ENCODE assay signal across 7 cellular contexts in the genomic region with DNA sequence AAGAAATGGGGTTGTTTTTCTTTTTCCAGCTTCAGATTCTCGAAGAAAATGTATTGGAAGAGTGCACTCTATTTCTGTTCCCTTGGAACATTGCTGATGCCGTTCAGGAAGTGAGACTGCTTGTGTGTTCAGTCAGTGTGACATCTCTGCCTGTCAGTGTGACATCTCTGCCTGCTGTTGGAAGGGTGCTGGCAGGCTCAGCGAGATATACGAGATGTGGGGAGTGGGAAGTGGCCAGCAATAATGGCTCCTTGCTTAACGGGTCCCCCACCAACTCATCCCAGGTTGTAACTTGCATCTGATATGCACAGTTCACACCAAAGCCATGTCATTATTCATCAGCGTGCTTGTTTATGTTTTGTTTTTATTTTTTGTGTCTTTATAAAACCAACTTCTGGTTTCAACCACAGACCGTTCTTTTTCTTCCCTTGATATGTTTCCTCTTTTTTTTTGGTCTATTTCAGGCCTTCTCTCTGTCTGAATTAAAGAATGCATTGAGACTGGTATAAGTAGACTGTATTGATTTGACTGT.
DNase-seq lines count a peak whose midpoint lies in the region; ATAC-seq and TF ChIP-seq lines count a peak whose summit lies in the region.

No MANE protein-coding gene starts in this region.

- no peak overlapping the region for H3K4me2 ChIP-seq in PC-9

- H4K20me1 ChIP-seq in PC-9 (ENCODE audit: insufficient read depth): no peaks in the 10 kb centered on the region

- no peaks in the 10 kb centered on the region for H3K9me2 ChIP-seq in PC-9 (ENCODE audit: insufficient read depth)

- peak; percentile 33 for ATAC-seq in GM18907 (IDR thresholded peaks at IDR 0.05; ENCODE audit: unreplicated experiment)
- ATAC-seq in HG02678 (IDR thresholded peaks at IDR 0.05; ENCODE audit: unreplicated experiment): peak; percentile 36

- H3K79me2 ChIP-seq in PC-9 (ENCODE audit: low read depth): no peaks in the 10 kb centered on the region

- no peak overlapping the region for H3K9ac ChIP-seq in skeletal muscle tissue (ENCODE audit: low read depth in 1 of 3, low read length in 3 of 3)

- H3K4me1 ChIP-seq in skeletal muscle tissue (ENCODE audit: control insufficient read depth in 3 of 3, insufficient read depth in 3 of 3, low read length in 3 of 3) (peaks cover 51 to 80% (median 60%) of the 10 kb centered on the region in 3 donors), PC-9 (replicated peaks; ENCODE audit: insufficient read depth) (no peaks in the 10 kb centered on the region)

- H2AFZ ChIP-seq in PC-9: no peak overlapping the region

- H3K4me3 Mint-ChIP-seq in T-helper 1 cell treated with Interleukin-12 subunit alpha and Interleukin-12 subunit beta and Interleukin-4 antibody, amounts not matched to agents 30 μg/mL and 1 μg/mL, for 36 hours: peak overlapping the region; percentile 49

- H3K4me3 ChIP-seq in skeletal muscle tissue (ENCODE audit: low read length in 3 of 3): peak overlapping the region in 1 of 3 donors; percentile 28
- H3K4me3 ChIP-seq in PC-9: no peak overlapping the region

- peaks cover 12% of the 10 kb centered on the region for H3K36me3 Mint-ChIP-seq in T-helper 1 cell treated with Interleukin-12 subunit alpha and Interleukin-12 subunit beta and Interleukin-4 antibody, amounts not matched to agents 30 μg/mL and 1 μg/mL, for 36 hours (ENCODE audit: low read depth)

- POLR2A ChIA-PET in PC-9 (lab: Charles Lee; ENCODE audit: unreplicated experiment): no interaction called here

- DNase-seq in mucosa of gallbladder (ENCODE audit: low spot score) (no peak), PC-9 (no peak), NCI-H2196 treated with DMSO at 0.1 percent for 48 hours (lab: John Stamatoyannopoulos, UW; ENCODE audit: unreplicated experiment) (no peak)

- no TSS peak for BruUV-seq in PC-9 (replicated peaks; lab: Mats Ljungman, UMichigan)

- H3K27ac ChIP-seq in skeletal muscle tissue (ENCODE audit: low read depth, low read length) (peak overlapping the region; percentile 50), PC-9 (no peak overlapping the region)

- no peaks in the 10 kb centered on the region for H3F3A ChIP-seq in PC-9 (ENCODE audit: insufficient read depth, low read depth)

- intact Hi-C loops in PC-9 (cut with micrococcal nuclease; ENCODE audit: unreplicated experiment): no loop called here

- H3K4me1 Mint-ChIP-seq in T-helper 1 cell treated with Interleukin-12 subunit alpha and Interleukin-12 subunit beta and Interleukin-4 antibody, amounts not matched to agents 30 μg/mL and 1 μg/mL, for 36 hours (ENCODE audit: low read depth): peaks cover 65% of the 10 kb centered on the region

- no peak for TF ChIP-seq CTCF in PC-9 (conservative IDR thresholded peaks at IDR 0.05)

- H3K9me3 ChIP-seq in skeletal muscle tissue (ENCODE audit: control insufficient read depth in 3 of 3, low read length in 3 of 3): no peaks in the 10 kb centered on the region
- no peaks in the 10 kb centered on the region for H3K9me3 ChIP-seq in PC-9 (ENCODE audit: insufficient read depth, low read depth)

- H3K36me3 ChIP-seq in skeletal muscle tissue (ENCODE audit: control insufficient read depth in 3 of 3, insufficient read depth in 3 of 3, low read length in 3 of 3) (no peaks in the 10 kb centered on the region), PC-9 (ENCODE audit: low read depth) (no peaks in the 10 kb centered on the region)

- CTCF ChIA-PET in PC-9 (lab: Charles Lee): no interaction called here

- H3K27ac Mint-ChIP-seq in T-helper 1 cell treated with Interleukin-12 subunit alpha and Interleukin-12 subunit beta and Interleukin-4 antibody, amounts not matched to agents 30 μg/mL and 1 μg/mL, for 36 hours: peak overlapping the region; percentile 74

- H3K27me3 Mint-ChIP-seq in T-helper 1 cell treated with Interleukin-12 subunit alpha and Interleukin-12 subunit beta and Interleukin-4 antibody, amounts not matched to agents 30 μg/mL and 1 μg/mL, for 36 hours (ENCODE audit: low read depth): no peaks in the 10 kb centered on the region

- no peaks in the 10 kb centered on the region for H3K27me3 ChIP-seq in skeletal muscle tissue (ENCODE audit: control insufficient read depth in 3 of 3, insufficient read depth in 3 of 3, low read length in 3 of 3)
- no peaks in the 10 kb centered on the region for H3K27me3 ChIP-seq in PC-9 (ENCODE audit: insufficient read depth, low read depth)

- H3K9me3 Mint-ChIP-seq in T-helper 1 cell treated with Interleukin-12 subunit alpha and Interleukin-12 subunit beta and Interleukin-4 antibody, amounts not matched to agents 30 μg/mL and 1 μg/mL, for 36 hours: no peaks in the 10 kb centered on the region
